ENCODE assay signal across 17 cellular contexts in genomic region chr3:100682854-100683760, GRCh38. TPM values are rescaled to one million over a fixed set of nuclear protein-coding genes. Genes with fewer than 3 reads are reported as not detected.
DNase-seq lines count a peak whose midpoint lies in the region; ATAC-seq and TF ChIP-seq lines count a peak whose summit lies in the region.
"Had no signal": no experiment of that assay in that cellular context is flagged by ENCODE, and none has a peak within 500 bp of the region (broad histone marks: within the 10 kb centered on the region; RNA-seq: fewer than 3 reads in every experiment).

No MANE protein-coding gene starts in this region.

- H3K27me3 Mint-ChIP-seq in natural killer cell treated with Interleukin-12 subunit alpha and Interleukin-12 subunit beta and Interleukin-15 and Interleukin-18, amount 100 ng/mL, for 72 hours: peaks cover 6 to 19% of the 10 kb centered on the region in 2 donors
- H3K27me3 Mint-ChIP-seq in natural killer cell (ENCODE audit: low read depth in 2 of 2) (peaks cover 2 to 17% of the 10 kb centered on the region in 2 donors), HFFc6 (ENCODE audit: insufficient read depth) (peaks cover 10% of the 10 kb centered on the region)
- H3K27me3 Mint-ChIP-seq: dendritic cell treated with granulocyte-macrophage colony-stimulating factor and Interleukin-4, amounts not matched to agents 40 ng/mL and 50 ng/mL, for 4 days had no signal

- peak; percentile 24 to 53 for ATAC-seq in natural killer cell treated with Interleukin-12 subunit alpha and Interleukin-12 subunit beta and Interleukin-15 and Interleukin-18, amount 100 ng/mL, for 72 hours
- no peak for ATAC-seq in natural killer cell
- ATAC-seq in HG02798 (IDR thresholded peaks at IDR 0.05; ENCODE audit: poor library complexity, unreplicated experiment): no peak
- ATAC-seq: HCT116 had no signal

- no peak for DNase-seq in natural killer cell treated with Interleukin-12 subunit alpha and Interleukin-12 subunit beta and Interleukin-15 and Interleukin-18, amount 100 ng/mL, for 72 hours (ENCODE audit: low spot score)
- DNase-seq in natural killer cell (no peak), osteoblast (ENCODE audit: insufficient read length, low spot score, missing footprints) (no peak), HFFc6 (no peak), NCI-H2081 (lab: John Stamatoyannopoulos, UW) (no peak), SHP77 treated with DMSO at 0.1 percent for 48 hours (lab: John Stamatoyannopoulos, UW) (no peak)
- DNase-seq: ACHN; activated CD4-positive, alpha-beta T cell treated with anti-CD3 and anti-CD28 coated beads, Interleukin-2, amount 10 ng/mL, durations not matched to agents 7 days and 5 days; activated naive CD4-positive, alpha-beta T cell treated with anti-CD3 and anti-CD28 coated beads, Interleukin-2, amount 10 ng/mL, durations not matched to agents 7 days and 5 days; NCI-H1417; stimulated activated CD8-positive, alpha-beta memory T cell treated with anti-CD3 and anti-CD28 coated beads, Interleukin-4, amount 100 ng/mL, for 48 hours had no signal

- intact Hi-C loops in natural killer cell (cut with micrococcal nuclease): no loop called here

- H3K9me3 ChIP-seq in duodenal mucosa (ENCODE audit: control insufficient read depth in 1 of 2, low read length in 2 of 2) (no peaks in the 10 kb centered on the region), osteoblast (ENCODE audit: low read depth, low read length) (no peaks in the 10 kb centered on the region)

- H4K20me1 ChIP-seq in osteoblast (ENCODE audit: insufficient read depth, low read length): no peaks in the 10 kb centered on the region

- no peak overlapping the region for H3K4me2 ChIP-seq in osteoblast (ENCODE audit: insufficient read depth, low read length)

- H3K27ac ChIP-seq in duodenal mucosa (ENCODE audit: low read depth, low read length) (peak overlapping the region; percentile 2), osteoblast (ENCODE audit: low read depth, low read length) (no peak overlapping the region)
- H3K27ac ChIP-seq: C4-2B, RWPE1 had no signal

- no peaks in the 10 kb centered on the region for H3K79me2 ChIP-seq in osteoblast (ENCODE audit: insufficient read depth, low read length)

- no peak overlapping the region for H3K4me3 Mint-ChIP-seq in natural killer cell treated with Interleukin-12 subunit alpha and Interleukin-12 subunit beta and Interleukin-15 and Interleukin-18, amount 100 ng/mL, for 72 hours
- H3K4me3 Mint-ChIP-seq in natural killer cell (no peak overlapping the region), HFFc6 (no peak overlapping the region)
- H3K4me3 Mint-ChIP-seq: activated CD4-positive, alpha-beta T cell treated with anti-CD3 and anti-CD28 coated beads, Interleukin-2, amount 10 ng/mL, durations not matched to agents 7 days and 5 days; activated naive CD4-positive, alpha-beta T cell treated with anti-CD3 and anti-CD28 coated beads, Interleukin-2, amount 10 ng/mL, durations not matched to agents 7 days and 5 days; dendritic cell treated with granulocyte-macrophage colony-stimulating factor and Interleukin-4, amounts not matched to agents 40 ng/mL and 50 ng/mL, for 4 days had no signal

- peak overlapping the region in 1 of 2 donors; percentile 18 for H3K4me3 ChIP-seq in duodenal mucosa (ENCODE audit: low read depth in 1 of 2, low read length in 2 of 2)
- no peak overlapping the region for H3K4me3 ChIP-seq in osteoblast (ENCODE audit: insufficient read depth, low read length)

- H3K9me3 Mint-ChIP-seq in natural killer cell treated with Interleukin-12 subunit alpha and Interleukin-12 subunit beta and Interleukin-15 and Interleukin-18, amount 100 ng/mL, for 72 hours: no peaks in the 10 kb centered on the region
- H3K9me3 Mint-ChIP-seq in natural killer cell: no peaks in the 10 kb centered on the region
- H3K9me3 Mint-ChIP-seq in HFFc6: no peaks in the 10 kb centered on the region
- H3K9me3 Mint-ChIP-seq: activated naive CD4-positive, alpha-beta T cell treated with anti-CD3 and anti-CD28 coated beads, Interleukin-2, amount 10 ng/mL, durations not matched to agents 7 days and 5 days; dendritic cell treated with granulocyte-macrophage colony-stimulating factor and Interleukin-4, amounts not matched to agents 40 ng/mL and 50 ng/mL, for 4 days had no signal

- H3K4me1 Mint-ChIP-seq in natural killer cell treated with Interleukin-12 subunit alpha and Interleukin-12 subunit beta and Interleukin-15 and Interleukin-18, amount 100 ng/mL, for 72 hours (ENCODE audit: low read depth in 2 of 2): no peaks in the 10 kb centered on the region
- H3K4me1 Mint-ChIP-seq in natural killer cell (no peaks in the 10 kb centered on the region), HFFc6 (ENCODE audit: low read depth) (no peaks in the 10 kb centered on the region)
- H3K4me1 Mint-ChIP-seq: activated CD4-positive, alpha-beta T cell treated with anti-CD3 and anti-CD28 coated beads, Interleukin-2, amount 10 ng/mL, durations not matched to agents 7 days and 5 days; activated naive CD4-positive, alpha-beta T cell treated with anti-CD3 and anti-CD28 coated beads, Interleukin-2, amount 10 ng/mL, durations not matched to agents 7 days and 5 days had no signal

- TF ChIP-seq CTCF in natural killer cell (IDR thresholded peaks at IDR 0.05) (no peak), osteoblast (IDR thresholded peaks at IDR 0.05; ENCODE audit: extremely low read depth, low read depth, low read length) (no peak), HFFc6 (IDR thresholded peaks at IDR 0.05) (no peak)

- H3K36me3 ChIP-seq in duodenal mucosa (ENCODE audit: control insufficient read depth in 1 of 2, insufficient read depth in 2 of 2, low read length in 2 of 2) (no peaks in the 10 kb centered on the region), osteoblast (ENCODE audit: insufficient read depth, low read length) (no peaks in the 10 kb centered on the region)

- H3K36me3 Mint-ChIP-seq in natural killer cell treated with Interleukin-12 subunit alpha and Interleukin-12 subunit beta and Interleukin-15 and Interleukin-18, amount 100 ng/mL, for 72 hours: no peaks in the 10 kb centered on the region
- no peaks in the 10 kb centered on the region for H3K36me3 Mint-ChIP-seq in natural killer cell
- H3K36me3 Mint-ChIP-seq in HFFc6 (ENCODE audit: low read depth): no peaks in the 10 kb centered on the region
- H3K36me3 Mint-ChIP-seq: activated naive CD4-positive, alpha-beta T cell treated with anti-CD3 and anti-CD28 coated beads, Interleukin-2, amount 10 ng/mL, durations not matched to agents 7 days and 5 days had no signal

- H2AFZ ChIP-seq in osteoblast (ENCODE audit: low read length): peak overlapping the region; percentile 35

- no peak overlapping the region for H3K9ac ChIP-seq in duodenal mucosa (ENCODE audit: low read depth in 1 of 2, low read length in 2 of 2)

- no peak overlapping the region for H3K27ac Mint-ChIP-seq in natural killer cell treated with Interleukin-12 subunit alpha and Interleukin-12 subunit beta and Interleukin-15 and Interleukin-18, amount 100 ng/mL, for 72 hours
- H3K27ac Mint-ChIP-seq in natural killer cell (no peak overlapping the region), HFFc6 (no peak overlapping the region)
- H3K27ac Mint-ChIP-seq: activated CD4-positive, alpha-beta T cell treated with anti-CD3 and anti-CD28 coated beads, Interleukin-2, amount 10 ng/mL, durations not matched to agents 7 days and 5 days; activated naive CD4-positive, alpha-beta T cell treated with anti-CD3 and anti-CD28 coated beads, Interleukin-2, amount 10 ng/mL, durations not matched to agents 7 days and 5 days; dendritic cell treated with granulocyte-macrophage colony-stimulating factor and Interleukin-4, amounts not matched to agents 40 ng/mL and 50 ng/mL, for 4 days had no signal

- peaks cover 10 to 21% of the 10 kb centered on the region in 2 donors for H3K4me1 ChIP-seq in duodenal mucosa (ENCODE audit: control insufficient read depth in 1 of 2, insufficient read depth in 2 of 2, low read length in 2 of 2)
- H3K4me1 ChIP-seq in osteoblast (ENCODE audit: insufficient read depth, low read length): no peaks in the 10 kb centered on the region

- H3K27me3 ChIP-seq in duodenal mucosa (ENCODE audit: control insufficient read depth in 1 of 2, insufficient read depth in 2 of 2, low read length in 2 of 2) (no peaks in the 10 kb centered on the region), osteoblast (ENCODE audit: insufficient read depth, low read length) (no peaks in the 10 kb centered on the region)

RNA-seq across cellular contexts. Expression of gene TFG, which starts 26.2 kb away (rescaled TPM):
- total RNA-seq in natural killer cell treated with Interleukin-12 subunit alpha and Interleukin-12 subunit beta and Interleukin-15 and Interleukin-18, amount 100 ng/mL, for 72 hours: 10 to 100 TPM; 45.8 to 56.2 TPM
- total RNA-seq in natural killer cell (10 to 100 TPM; 47.6 to 52.8 (median 50.0) TPM), osteoblast (81.4 and 89.0 TPM in 2 replicates)
- 100 to 1,000 TPM; 127 to 147 (median 133) TPM for total RNA-seq in HFFc6 (2021; fragmentation: NEBNext Ultra II Directional; extraction: Animal tissue kit (Norgen Biotek cat#: 25700))

Comparison
In these comparisons a context has a peak if more than half of its experiments do, and no peak if none do; other contexts are left out.
1. ATAC-seq: peak in natural killer cell treated with Interleukin-12 subunit alpha and Interleukin-12 subunit beta and Interleukin-15 and Interleukin-18, amount 100 ng/mL, for 72 hours (2 of 2); none in natural killer cell (0 of 3) and HG02798 (single experiment).